In genomic region chr16:48556210-48556912, GRCh38 we compare ENCODE assay signal across 8 cellular contexts. TPM values are rescaled to one million over a fixed set of nuclear protein-coding genes. Genes with fewer than 3 reads are reported as not detected.
DNase-seq lines count a peak whose midpoint lies in the region; ATAC-seq and TF ChIP-seq lines count a peak whose summit lies in the region.
"Had no signal": no experiment of that assay in that cellular context is flagged by ENCODE, and none has a peak within 500 bp of the region (broad histone marks: within the 10 kb centered on the region; RNA-seq: fewer than 3 reads in every experiment).

No MANE protein-coding gene starts in this region.

- no peaks in the 10 kb centered on the region for H3K9me3 ChIP-seq in GM23248 (ENCODE audit: low read depth)
- no peaks in the 10 kb centered on the region for H3K9me3 ChIP-seq in osteoblast (ENCODE audit: low read depth, low read length)

- H3K4me2 ChIP-seq in GM23248 (ENCODE audit: unreplicated experiment) (peak overlapping the region; percentile 64), osteoblast (ENCODE audit: insufficient read depth, low read length) (peak overlapping the region; percentile 23)

- H4K20me1 ChIP-seq in GM23248 (ENCODE audit: insufficient read depth) (peaks cover 6% of the 10 kb centered on the region; the same call in 1 of the 2 replicates), osteoblast (ENCODE audit: insufficient read depth, low read length) (peaks cover 38% of the 10 kb centered on the region)

- no peaks in the 10 kb centered on the region for H3K9me3 Mint-ChIP-seq in activated naive CD8-positive, alpha-beta T cell treated with anti-CD3 and anti-CD28 coated beads for 36 hours

- H3K27me3 ChIP-seq in GM23248 (replicated peaks; ENCODE audit: insufficient read depth) (no peaks in the 10 kb centered on the region), osteoblast (ENCODE audit: insufficient read depth, low read length) (no peaks in the 10 kb centered on the region)

- in situ Hi-C loops in GM23248 (cut with MboI): no loop called here

- no peak overlapping the region for H3K4me3 ChIP-seq in GM23248
- no peak overlapping the region for H3K4me3 ChIP-seq in osteoblast (ENCODE audit: insufficient read depth, low read length)

- DNase-seq in GM23248: no peak
- no peak for DNase-seq in activated naive CD8-positive, alpha-beta T cell treated with anti-CD3 and anti-CD28 coated beads for 36 hours
- DNase-seq in osteoblast (ENCODE audit: insufficient read length, low spot score, missing footprints): no peak
- no peak for DNase-seq in CD1c-positive myeloid dendritic cell (ENCODE audit: extremely low spot score)
- DNase-seq: NCI-H1694 had no signal

- H3K9me2 ChIP-seq in GM23248 (ENCODE audit: insufficient read depth): no peaks in the 10 kb centered on the region

- peaks cover 93% of the 10 kb centered on the region for H3K79me2 ChIP-seq in GM23248 (ENCODE audit: insufficient read depth)
- peaks cover 76% of the 10 kb centered on the region for H3K79me2 ChIP-seq in osteoblast (ENCODE audit: insufficient read depth, low read length)

- peaks cover 77% of the 10 kb centered on the region for H3K4me1 Mint-ChIP-seq in activated naive CD8-positive, alpha-beta T cell treated with anti-CD3 and anti-CD28 coated beads for 36 hours

- no peaks in the 10 kb centered on the region for H3K27me3 Mint-ChIP-seq in activated naive CD8-positive, alpha-beta T cell treated with anti-CD3 and anti-CD28 coated beads for 36 hours

- H2AFZ ChIP-seq in GM23248 (no peak overlapping the region), osteoblast (ENCODE audit: low read length) (no peak overlapping the region)

- peaks cover 48% of the 10 kb centered on the region for H3K36me3 Mint-ChIP-seq in activated naive CD8-positive, alpha-beta T cell treated with anti-CD3 and anti-CD28 coated beads for 36 hours

- peak overlapping the region; percentile 92 for H3K27ac Mint-ChIP-seq in activated naive CD8-positive, alpha-beta T cell treated with anti-CD3 and anti-CD28 coated beads for 36 hours

- H3K4me3 Mint-ChIP-seq in activated naive CD8-positive, alpha-beta T cell treated with anti-CD3 and anti-CD28 coated beads for 36 hours: no peak overlapping the region

- peaks cover 5% of the 10 kb centered on the region; the same call in 1 of the 2 replicates for H3K36me3 ChIP-seq in GM23248 (ENCODE audit: low read depth)
- peaks cover 23% of the 10 kb centered on the region for H3K36me3 ChIP-seq in osteoblast (ENCODE audit: insufficient read depth, low read length)

- 95 to 96% methylated on average over 3 of the region's 3 CpGs for WGBS in GM23248 (ENCODE audit: low coverage in 1 of 2, low lambda C conversion rate in 2 of 2, missing lambda C conversion rate in 2 of 2), 2 experiments

- H3K27ac ChIP-seq in GM23248 (peak overlapping the region; percentile 68), osteoblast (ENCODE audit: low read depth, low read length) (peak overlapping the region; percentile 62)

- TF ChIP-seq CTCF in osteoblast (IDR thresholded peaks at IDR 0.05; ENCODE audit: extremely low read depth, low read depth, low read length): no peak

- peaks cover 44% of the 10 kb centered on the region for H3F3A ChIP-seq in GM23248 (ENCODE audit: insufficient read depth)

- no peak overlapping the region for H3K9ac ChIP-seq in GM23248

- H3K4me1 ChIP-seq in GM23248 (ENCODE audit: insufficient read depth): peaks cover 38% of the 10 kb centered on the region
- H3K4me1 ChIP-seq in osteoblast (ENCODE audit: insufficient read depth, low read length): peaks cover 36% of the 10 kb centered on the region

- ATAC-seq in GM18861 (IDR thresholded peaks at IDR 0.05; ENCODE audit: unreplicated experiment) (peak; percentile 16), HG02970 (IDR thresholded peaks at IDR 0.05; ENCODE audit: low FRiP score, unreplicated experiment) (no peak), HG02981 (IDR thresholded peaks at IDR 0.05; ENCODE audit: unreplicated experiment) (no peak)

RNA-seq across cellular contexts. Expression of gene N4BP1, which starts 53.6 kb away (rescaled TPM):
- 15.9 and 28.1 TPM in 2 replicates for total RNA-seq in GM23248 (2014; rRNA removed; shearing (Covaris generic))
- polyA plus RNA-seq in GM23248 (2016; fragmentation: Nextera tagmentation; extraction: Ambion mirVana): 14.6 and 15.4 TPM in 2 replicates
- 10 to 100 TPM; 39.0 to 40.4 TPM for total RNA-seq in activated naive CD8-positive, alpha-beta T cell treated with anti-CD3 and anti-CD28 coated beads for 36 hours
- 29.0 and 33.3 TPM in 2 replicates for total RNA-seq in osteoblast
